ENCODE assay signal across 8 cellular contexts in genomic region chr21:14383596-14384210, GRCh38. TPM values are rescaled to one million over a fixed set of nuclear protein-coding genes. Genes with fewer than 3 reads are reported as not detected.
DNase-seq lines count a peak whose midpoint lies in the region; ATAC-seq and TF ChIP-seq lines count a peak whose summit lies in the region.

No MANE protein-coding gene starts in this region.

- H3K36me3 ChIP-seq in esophagus squamous epithelium: peaks cover 0 to 2% (median 0%) of the 10 kb centered on the region in 3 donors
- H3K36me3 ChIP-seq in neural progenitor cell: no peaks in the 10 kb centered on the region

- peak overlapping the region; percentile 100 for H3K27ac Mint-ChIP-seq in T-helper 17 cell
- H3K27ac Mint-ChIP-seq in neural progenitor cell: peak overlapping the region; percentile 99

- H3K36me3 Mint-ChIP-seq in T-helper 17 cell (ENCODE audit: low read depth) (peaks cover 3% of the 10 kb centered on the region), neural progenitor cell (peaks cover 3% of the 10 kb centered on the region)

- H3K27ac ChIP-seq in esophagus squamous epithelium (peak overlapping the region; percentile 72 to 93 (median 89)), neural progenitor cell (peak overlapping the region; percentile 87)

- H3K9me3 Mint-ChIP-seq in neural progenitor cell: no peaks in the 10 kb centered on the region

- H4K20me1 ChIP-seq in neural progenitor cell (ENCODE audit: low read depth): peaks cover 31% of the 10 kb centered on the region

- H3K27me3 ChIP-seq in esophagus squamous epithelium (no peaks in the 10 kb centered on the region), neural progenitor cell (no peaks in the 10 kb centered on the region)

- H3K9ac ChIP-seq in neural progenitor cell: peak overlapping the region; percentile 77

- H3K9me3 ChIP-seq in T-helper 17 cell (ENCODE audit: control insufficient read depth, low read length, poor library complexity, severe bottlenecking) (no peaks in the 10 kb centered on the region), esophagus squamous epithelium (no peaks in the 10 kb centered on the region), neural progenitor cell (ENCODE audit: low read depth) (no peaks in the 10 kb centered on the region)

- TF ChIP-seq CTCF in esophagus squamous epithelium (IDR thresholded peaks at IDR 0.05) (no peak), neural progenitor cell (IDR thresholded peaks at IDR 0.05) (no peak)

- intact Hi-C loops in esophagus squamous epithelium (cut with DNase I): no loop called here

- H3F3A ChIP-seq in neural progenitor cell (ENCODE audit: low read depth): peaks cover 5% of the 10 kb centered on the region

- H3K79me2 ChIP-seq in neural progenitor cell (ENCODE audit: low read depth): peaks cover 41% of the 10 kb centered on the region

- H3K4me1 ChIP-seq in esophagus squamous epithelium: peaks cover 0 to 42% (median 16%) of the 10 kb centered on the region in 3 donors
- peaks cover 39% of the 10 kb centered on the region for H3K4me1 ChIP-seq in neural progenitor cell

- peak overlapping the region; percentile 100 for H3K4me3 Mint-ChIP-seq in T-helper 17 cell
- peak overlapping the region; percentile 100 for H3K4me3 Mint-ChIP-seq in neural progenitor cell

- TF ChIP-seq POLR2A in esophagus squamous epithelium (IDR thresholded peaks at IDR 0.05): peak in 1 of 4 donors; percentile 27

- WGBS in esophagus squamous epithelium, 2 donors: 6% methylated on average over 21 of the region's 21 CpGs

- H3K4me3 ChIP-seq in esophagus squamous epithelium (peak overlapping the region; percentile 43 to 94 (median 86)), neural progenitor cell (peak overlapping the region; percentile 58)

- H3K4me2 ChIP-seq in neural progenitor cell: peak overlapping the region; percentile 80

- no peaks in the 10 kb centered on the region for H3K27me3 Mint-ChIP-seq in T-helper 17 cell
- H3K27me3 Mint-ChIP-seq in neural progenitor cell (ENCODE audit: insufficient read depth, low read depth): no peaks in the 10 kb centered on the region

- H2AFZ ChIP-seq in neural progenitor cell (replicated peaks): peak overlapping the region; percentile 77

- peak; percentile 38 for DNase-seq in ELR (ENCODE audit: low read depth)
- DNase-seq in T-helper 17 cell: no peak
- DNase-seq in esophagus squamous epithelium (lab: John Stamatoyannopoulos, UW): no peak
- DNase-seq in neural progenitor cell (ENCODE audit: low spot score): no peak
- no peak for DNase-seq in central memory CD4-positive, alpha-beta T cell
- no peak for DNase-seq in putamen (ENCODE audit: low spot score)

- H3K4me1 Mint-ChIP-seq in T-helper 17 cell: peaks cover 25% of the 10 kb centered on the region
- H3K4me1 Mint-ChIP-seq in neural progenitor cell: peaks cover 40% of the 10 kb centered on the region

- ATAC-seq in GM19438 (IDR thresholded peaks at IDR 0.05; ENCODE audit: low read depth, unreplicated experiment): peak; percentile 39
- peak; percentile 17 for ATAC-seq in HG03378 (IDR thresholded peaks at IDR 0.05; ENCODE audit: unreplicated experiment)
- peak; percentile 11 for ATAC-seq in T-helper 17 cell

RNA-seq across cellular contexts. Expression of gene HSPA13, which starts 0.8 kb away (rescaled TPM):
- total RNA-seq in T-helper 17 cell (10 to 100 TPM; 24.1 to 32.3 TPM), esophagus squamous epithelium (10 to 100 TPM in 2 of 4 donors, 1 to 10 TPM in 2; 4.4 to 11.3 (median 9.5) TPM), neural progenitor cell (ENCODE audit: low replicate concordance) (66.5 and 105 TPM in 2 replicates)
